1 cellular context compared by ENCODE assay signal in genomic region chr1:43047135-43047534, GRCh38.
TF ChIP-seq lines count a peak whose summit lies in the region.

No MANE protein-coding gene starts in this region.

TF ChIP-seq in GM12891, 5 proteins besides CTCF, POLR2A, EP300 and RAD21 (continued from another document):
- TF ChIP-seq TAF1 (IDR thresholded peaks at IDR 0.05; ENCODE audit: low read depth, low read length) (no peak), SPI1 (IDR thresholded peaks at IDR 0.05; ENCODE audit: low read depth, low read length) (no peak)
TF ChIP-seq in GM12891: peak in this region for 0.
